Comparison of ENCODE assay signal across 12 cellular contexts in the genomic region with DNA sequence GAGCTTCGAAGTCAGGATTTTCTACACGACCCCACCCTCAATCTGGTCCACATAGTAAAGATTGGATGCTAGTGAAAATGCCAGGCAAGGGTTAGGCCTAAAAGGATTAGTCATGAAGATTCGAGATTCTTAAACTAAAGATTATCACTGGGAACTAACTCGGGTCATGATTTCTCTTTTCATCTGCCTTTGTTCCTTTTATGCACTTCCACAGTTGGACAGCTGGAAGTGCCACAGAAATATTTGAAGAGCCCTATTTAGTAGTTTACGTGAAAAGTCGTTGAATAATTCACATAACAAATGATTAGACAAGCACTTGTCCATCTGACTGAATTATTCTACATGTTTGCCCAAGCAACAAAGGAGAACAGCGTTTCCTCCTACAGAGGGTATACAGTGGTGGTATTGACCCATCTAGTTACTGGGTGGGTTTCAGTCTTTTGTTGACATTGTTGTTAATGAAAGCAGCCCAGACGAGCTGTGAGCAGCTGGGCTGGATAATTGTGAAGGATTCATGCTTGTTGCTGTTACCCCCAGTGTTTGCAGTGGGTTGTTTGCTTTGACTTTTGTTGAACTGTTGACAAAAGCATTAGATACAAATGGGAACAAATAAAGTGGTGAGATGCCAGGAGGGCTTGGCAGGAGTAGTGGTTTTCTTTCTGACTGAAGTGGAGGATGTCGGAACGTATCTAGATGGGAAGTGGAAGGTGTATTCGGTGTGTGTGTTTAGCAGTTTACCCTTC.
DNase-seq lines count a peak whose midpoint lies in the region; ATAC-seq, FAIRE-seq and TF ChIP-seq lines count a peak whose summit lies in the region.
"Had no signal": no experiment of that assay in that cellular context is flagged by ENCODE, and none has a peak within 500 bp of the region (broad histone marks: within the 10 kb centered on the region; RNA-seq: fewer than 3 reads in every experiment).

No MANE protein-coding gene starts in this region.

- intact Hi-C loops in right lobe of liver (cut with DNase I) = no loop called here
- intact Hi-C loops in esophagus squamous epithelium (cut with DNase I) = no loop called here
- intact Hi-C loops in CD4-positive, alpha-beta memory T cell (cut with micrococcal nuclease) = no loop called here

- H3K4me3 Mint-ChIP-seq in CD4-positive, alpha-beta memory T cell = no peak overlapping the region
- H3K4me3 Mint-ChIP-seq: naive B cell had no signal

- no peaks in the 10 kb centered on the region for H3K36me3 ChIP-seq in right lobe of liver
- no peaks in the 10 kb centered on the region for H3K36me3 ChIP-seq in esophagus squamous epithelium
- no peaks in the 10 kb centered on the region for H3K36me3 ChIP-seq in CD4-positive, alpha-beta memory T cell (ENCODE audit: insufficient read depth, low read length)

- H3K9me3 Mint-ChIP-seq in CD4-positive, alpha-beta memory T cell = no peaks in the 10 kb centered on the region
- H3K9me3 Mint-ChIP-seq: activated T-helper 2 cell treated with anti-CD3 and anti-CD28 coated beads, Interferon-gamma antibody, Interleukin-2, Interleukin-4, amounts not matched to agents 10 μg/mL and 5 μg/mL and 100 μg/mL, durations not matched to agents 14 hours and 24 hours and 36 hours; naive B cell had no signal

- TF ChIP-seq CTCF in D721Med (IDR thresholded peaks at IDR 0.05; ENCODE audit: insufficient read depth, missing control alignments) = no peak
- no peak for TF ChIP-seq CTCF in right lobe of liver (IDR thresholded peaks at IDR 0.05)
- TF ChIP-seq CTCF in esophagus squamous epithelium (IDR thresholded peaks at IDR 0.05) = no peak

- DNase-seq in D721Med (ENCODE audit: insufficient read length, low spot score) (no peak), NCI-H1417 treated with DMSO at 0.1 percent for 48 hours (lab: John Stamatoyannopoulos, UW) (peak; percentile 89), NCI-H82 (lab: John Stamatoyannopoulos, UW) (peak; percentile 38), right lobe of liver (peak in 1 of 3 donors; percentile 65), GM12891 (ENCODE audit: insufficient read length, low spot score) (no peak), AG08396 (ENCODE audit: low spot score) (no peak), esophagus squamous epithelium (lab: John Stamatoyannopoulos, UW) (no peak)
- DNase-seq in CD4-positive, alpha-beta memory T cell = no peak
- DNase-seq: naive B cell, spleen had no signal

- H3K4me1 Mint-ChIP-seq in CD4-positive, alpha-beta memory T cell = peaks cover 41 to 71% (median 55%) of the 10 kb centered on the region in 4 donors

- H3K27me3 ChIP-seq in right lobe of liver (no peaks in the 10 kb centered on the region), esophagus squamous epithelium (no peaks in the 10 kb centered on the region)
- no peaks in the 10 kb centered on the region for H3K27me3 ChIP-seq in CD4-positive, alpha-beta memory T cell (ENCODE audit: insufficient read depth, low read length)
- H3K27me3 ChIP-seq: spleen had no signal

- no peaks in the 10 kb centered on the region for H3K27me3 Mint-ChIP-seq in CD4-positive, alpha-beta memory T cell
- H3K27me3 Mint-ChIP-seq: naive B cell had no signal

- no peak overlapping the region for H3K27ac Mint-ChIP-seq in CD4-positive, alpha-beta memory T cell
- H3K27ac Mint-ChIP-seq: activated T-helper 2 cell treated with anti-CD3 and anti-CD28 coated beads, Interferon-gamma antibody, Interleukin-2, Interleukin-4, amounts not matched to agents 10 μg/mL and 5 μg/mL and 100 μg/mL, durations not matched to agents 14 hours and 24 hours and 36 hours; naive B cell had no signal

- peak; percentile 77 to 90 (median 88) for ATAC-seq in right lobe of liver
- ATAC-seq: esophagus mucosa had no signal

- H3K4me1 ChIP-seq in right lobe of liver = peaks cover 0 to 17% (median 6%) of the 10 kb centered on the region in 4 donors
- H3K4me1 ChIP-seq in esophagus squamous epithelium = peaks cover 3 to 79% (median 11%) of the 10 kb centered on the region in 3 donors
- peaks cover 13% of the 10 kb centered on the region for H3K4me1 ChIP-seq in CD4-positive, alpha-beta memory T cell (ENCODE audit: insufficient read depth, low read length)

- no peak for TF ChIP-seq POLR2A in right lobe of liver (IDR thresholded peaks at IDR 0.05)
- TF ChIP-seq POLR2A in GM12891 (IDR thresholded peaks at IDR 0.05; ENCODE audit: low read depth, low read length) = no peak
- no peak for TF ChIP-seq POLR2A in esophagus squamous epithelium (IDR thresholded peaks at IDR 0.05)

- WGBS in right lobe of liver (ENCODE audit: insufficient coverage, low coverage, low lambda C conversion rate, missing lambda C conversion rate) = 60% methylated on average over 11 of the region's 11 CpGs
- 58 to 70% methylated on average over 11 of the region's 11 CpGs for WGBS in esophagus squamous epithelium, 2 donors

- H3K27ac ChIP-seq in right lobe of liver (no peak overlapping the region), esophagus squamous epithelium (no peak overlapping the region)
- no peak overlapping the region for H3K27ac ChIP-seq in CD4-positive, alpha-beta memory T cell (ENCODE audit: low read depth, low read length)

- H3K4me3 ChIP-seq in right lobe of liver (no peak overlapping the region), esophagus squamous epithelium (no peak overlapping the region)
- no peak overlapping the region for H3K4me3 ChIP-seq in CD4-positive, alpha-beta memory T cell (ENCODE audit: low read length in 2 of 2)
- H3K4me3 ChIP-seq: spleen had no signal

- POLR2A ChIA-PET in CD4-positive, alpha-beta memory T cell (lab: Charles Lee; ENCODE audit: partially characterized antibody) = no interaction called here

- H3K36me3 Mint-ChIP-seq in CD4-positive, alpha-beta memory T cell = peaks cover 38 to 44% of the 10 kb centered on the region in 2 donors

- H3K9me3 ChIP-seq in right lobe of liver (no peaks in the 10 kb centered on the region), esophagus squamous epithelium (no peaks in the 10 kb centered on the region)
- H3K9me3 ChIP-seq in CD4-positive, alpha-beta memory T cell (ENCODE audit: control insufficient read depth in 1 of 2, low read length in 2 of 2) = no peaks in the 10 kb centered on the region
- H3K9me3 ChIP-seq: spleen had no signal

- FAIRE-seq in D721Med (lab: Jason Lieb, UNC) = peak; percentile 6
- no peak for FAIRE-seq in GM12891 (lab: Jason Lieb, UNC)

- CTCF ChIA-PET in CD4-positive, alpha-beta memory T cell (lab: Charles Lee; ENCODE audit: partially characterized antibody) = no interaction called here

TF ChIP-seq in GM12891, 5 proteins besides CTCF, POLR2A, EP300 and RAD21:
- TF ChIP-seq PAX5 (IDR thresholded peaks at IDR 0.05; ENCODE audit: insufficient read depth, low read length, severe bottlenecking) = no peak

Comparison
In these comparisons a context has a peak if more than half of its experiments do, and no peak if none do; other contexts are left out.
1. DNase-seq: peak in NCI-H1417 treated with DMSO at 0.1 percent for 48 hours (single experiment) and NCI-H82 (single experiment); none in D721Med (single experiment), GM12891 (single experiment), AG08396 (single experiment), esophagus squamous epithelium (single experiment) and CD4-positive, alpha-beta memory T cell (0 of 5).